8 cellular contexts compared by ENCODE assay signal in genomic region chr16:56424791-56425438, GRCh38. TPM values are rescaled to one million over a fixed set of nuclear protein-coding genes. Genes with fewer than 3 reads are reported as not detected.
DNase-seq lines count a peak whose midpoint lies in the region; ATAC-seq and TF ChIP-seq lines count a peak whose summit lies in the region.

No MANE protein-coding gene starts in this region.

- peak overlapping the region; percentile 88 for H3K4me2 ChIP-seq in hepatocyte

- TF ChIP-seq CTCF in RWPE2 (IDR thresholded peaks at IDR 0.05; ENCODE audit: poor library complexity, severe bottlenecking) = no peak
- TF ChIP-seq CTCF in adrenal gland (IDR thresholded peaks at IDR 0.05) = no peak
- no peak for TF ChIP-seq CTCF in hepatocyte (IDR thresholded peaks at IDR 0.05; ENCODE audit: poor library complexity)

- no peaks in the 10 kb centered on the region for H3K9me3 ChIP-seq in RWPE2 (ENCODE audit: severe bottlenecking)
- H3K9me3 ChIP-seq in adrenal gland (replicated peaks in 1 of 3) = no peaks in the 10 kb centered on the region
- H3K9me3 ChIP-seq in hepatocyte (ENCODE audit: low read depth) = no peaks in the 10 kb centered on the region

- peaks cover 50% of the 10 kb centered on the region for H3K79me2 ChIP-seq in hepatocyte

- peak overlapping the region; percentile 98 for H3K4me3 ChIP-seq in RWPE2 (ENCODE audit: severe bottlenecking)
- H3K4me3 ChIP-seq in adrenal gland = peak overlapping the region; percentile 62 to 100 (median 86)
- H3K4me3 ChIP-seq in hepatocyte = peak overlapping the region; percentile 97
- H3K4me3 ChIP-seq in skeletal muscle cell (ENCODE audit: low read depth, low read length) = peak overlapping the region; percentile 67

- TF ChIP-seq POLR2A in adrenal gland (IDR thresholded peaks at IDR 0.05) = no peak

- H3K9me2 ChIP-seq in hepatocyte (replicated peaks; ENCODE audit: insufficient read depth) = no peaks in the 10 kb centered on the region

- ATAC-seq in HG02973 (IDR thresholded peaks at IDR 0.05; ENCODE audit: unreplicated experiment) (peak; percentile 30), RWPE2 (ENCODE audit: low read depth) (peak; percentile 26)

- H3K36me3 ChIP-seq in RWPE2 (ENCODE audit: low read depth) = peaks cover 3% of the 10 kb centered on the region; the same call in 1 of the 2 replicates
- H3K36me3 ChIP-seq in adrenal gland (replicated peaks in 1 of 2) = no peaks in the 10 kb centered on the region
- H3K36me3 ChIP-seq in hepatocyte (replicated peaks; ENCODE audit: insufficient read depth, low read depth) = no peaks in the 10 kb centered on the region

- H4K20me1 ChIP-seq in hepatocyte (ENCODE audit: insufficient read depth, poor library complexity, severe bottlenecking) = peaks cover 39% of the 10 kb centered on the region

- intact Hi-C loops in adrenal gland (cut with DNase I) = no loop called here

- no peaks in the 10 kb centered on the region for H3K27me3 ChIP-seq in RWPE2 (ENCODE audit: insufficient read depth, poor library complexity, severe bottlenecking)
- no peaks in the 10 kb centered on the region for H3K27me3 ChIP-seq in adrenal gland
- H3K27me3 ChIP-seq in hepatocyte = no peaks in the 10 kb centered on the region

- WGBS in adrenal gland, 4 donors = 0 to 2% (median 1%) methylated on average over 4 to 79 of the region's 79 CpGs
- 1% methylated on average over 49 of the region's 79 CpGs for WGBS in hepatocyte (ENCODE audit: low lambda C conversion rate, missing lambda C conversion rate)

- H3K27ac ChIP-seq in RWPE2 (ENCODE audit: poor library complexity, severe bottlenecking) (peak overlapping the region; percentile 53), adrenal gland (peak overlapping the region; percentile 31 to 97 (median 84)), hepatocyte (peak overlapping the region; percentile 93)

- peak in 2 of 3 experiments; percentile 72 to 75 for DNase-seq in NCI-H1417 (lab: John Stamatoyannopoulos, UW)
- DNase-seq in NCI-H1417 treated with DMSO at 0.1 percent for 48 hours (lab: John Stamatoyannopoulos, UW) = no peak
- DNase-seq in RWPE2 (ENCODE audit: low spot score) = no peak
- DNase-seq in adrenal gland = peak in 6 of 7 donors; percentile 30 to 51 (median 42)
- peak; percentile 68 for DNase-seq in hepatocyte (ENCODE audit: low spot score)
- no peak for DNase-seq in skeletal muscle cell (ENCODE audit: low read depth)
- DNase-seq in COR-L47 (lab: John Stamatoyannopoulos, UW) = no peak

- peaks cover 10% of the 10 kb centered on the region for H3K4me1 ChIP-seq in RWPE2 (ENCODE audit: insufficient read depth, poor library complexity, severe bottlenecking)
- peaks cover 27 to 41% of the 10 kb centered on the region in 2 donors for H3K4me1 ChIP-seq in adrenal gland (replicated peaks in 1 of 2)
- H3K4me1 ChIP-seq in hepatocyte (ENCODE audit: insufficient read depth) = peaks cover 18% of the 10 kb centered on the region

- peak overlapping the region; percentile 59 for H2AFZ ChIP-seq in hepatocyte

RNA-seq across cellular contexts. Expression of gene AMFR, which starts 0.4 kb away (rescaled TPM):
- total RNA-seq in adrenal gland (100 to 1,000 TPM; 165 to 346 (median 217) TPM), hepatocyte (109 and 135 TPM in 2 replicates)
- polyA plus RNA-seq in adrenal gland (100 to 1,000 TPM in 1 of 3 donors, 10 to 100 TPM in 2; 40.3 to 117 (median 72.2) TPM), hepatocyte (56.2 and 67.2 TPM in 2 replicates)

RNA-seq across cellular contexts. Expression of gene NUDT21, which starts 26.2 kb away (rescaled TPM):
- 100 to 1,000 TPM in 4 of 8 donors, 10 to 100 TPM in 4; 20.1 to 113 (median 90.5) TPM for total RNA-seq in adrenal gland
- 10 to 100 TPM; 20.9 to 81.3 (median 32.4) TPM for polyA plus RNA-seq in adrenal gland
- 75.3 and 76.6 TPM in 2 replicates for total RNA-seq in hepatocyte
- 44.7 and 47.4 TPM in 2 replicates for polyA plus RNA-seq in hepatocyte

RNA-seq across cellular contexts. Expression of gene OGFOD1, which starts 26.4 kb away (rescaled TPM):
- total RNA-seq in adrenal gland = 100 to 1,000 TPM in 3 of 8 donors, 10 to 100 TPM in 5; 28.1 to 183 (median 53.5) TPM
- polyA plus RNA-seq in adrenal gland = 100 to 1,000 TPM in 1 of 3 donors, 10 to 100 TPM in 1, 1 to 10 TPM in 1; 9.2 to 132 (median 11.5) TPM
- 45.6 and 58.9 TPM in 2 replicates for total RNA-seq in hepatocyte
- 37.0 and 55.5 TPM in 2 replicates for polyA plus RNA-seq in hepatocyte

Comparison
In these comparisons a context has a peak if more than half of its experiments do, and no peak if none do; other contexts are left out.
1. DNase-seq: peak in NCI-H1417 (2 of 3), adrenal gland (6 of 7) and hepatocyte (single experiment); none in NCI-H1417 treated with DMSO at 0.1 percent for 48 hours (single experiment), RWPE2 (single experiment), skeletal muscle cell (single experiment) and COR-L47 (single experiment).
2. Peak in every context shown above with its lines, with median percentiles within 50 percentile points of each other: H3K27ac ChIP-seq and H3K4me3 ChIP-seq.